ENCODE assay signal across 8 cellular contexts in the genomic region with DNA sequence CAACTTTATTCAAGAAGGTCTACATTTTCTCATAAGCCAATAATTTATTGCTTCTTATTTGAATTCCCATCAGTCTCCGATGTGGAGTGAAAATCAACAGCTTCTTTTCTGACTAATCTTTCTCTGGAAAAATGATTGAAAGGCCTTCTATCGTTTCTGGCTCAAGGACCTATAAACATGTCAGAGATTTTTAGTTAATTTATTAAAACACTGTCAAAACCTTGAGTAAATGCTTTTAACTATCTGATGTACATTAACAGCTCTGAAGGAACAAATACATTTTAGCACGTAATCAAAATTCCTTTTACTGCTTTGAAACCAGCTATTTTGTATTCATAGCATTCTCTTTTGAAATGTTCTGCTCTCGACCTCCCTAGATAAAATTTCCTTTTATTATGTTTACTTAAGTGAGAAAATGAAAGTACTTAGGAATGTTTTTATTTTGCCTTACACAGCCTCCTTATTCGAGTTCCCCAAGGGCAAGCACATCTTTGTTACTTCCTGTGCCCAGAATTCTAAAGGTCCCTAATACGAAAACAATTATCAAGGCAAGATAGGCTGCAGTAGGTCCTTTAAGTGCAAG. TPM values are rescaled to one million over a fixed set of nuclear protein-coding genes. Genes with fewer than 3 reads are reported as not detected.
DNase-seq lines count a peak whose midpoint lies in the region; ATAC-seq, FAIRE-seq and TF ChIP-seq lines count a peak whose summit lies in the region.

No MANE protein-coding gene starts in this region.

- peak overlapping the region; percentile 85 for H2AFZ ChIP-seq in keratinocyte (ENCODE audit: control insufficient read depth, low read length)

- peak overlapping the region; percentile 49 for H3K9ac ChIP-seq in keratinocyte (ENCODE audit: control insufficient read depth, extremely low read depth, insufficient read depth, low read length)

- intact Hi-C loops in activated CD4-positive, alpha-beta T cell treated with anti-CD3 and anti-CD28 coated beads for 36 hours (cut with DNase I, micrococcal nuclease): no loop called here

- H3K79me2 ChIP-seq in keratinocyte (ENCODE audit: control insufficient read depth, insufficient read depth, low read length): peaks cover 11% of the 10 kb centered on the region

- H3K9me3 ChIP-seq in keratinocyte (ENCODE audit: control insufficient read depth, low read depth, low read length): no peaks in the 10 kb centered on the region

- dilution Hi-C loops in keratinocyte (cut with MboI; ENCODE audit: extremely low pct_ligation_motif_present, low sequenced_read_pairs): no loop called here

- peak overlapping the region; percentile 41 for H3K4me3 Mint-ChIP-seq in activated CD4-positive, alpha-beta T cell treated with anti-CD3 and anti-CD28 coated beads for 36 hours

- peaks cover 29% of the 10 kb centered on the region for H3K4me1 Mint-ChIP-seq in activated CD4-positive, alpha-beta T cell treated with anti-CD3 and anti-CD28 coated beads for 36 hours

- H4K20me1 ChIP-seq in keratinocyte (ENCODE audit: control insufficient read depth, extremely low read depth, insufficient read depth, low read length): peaks cover 6% of the 10 kb centered on the region

- FAIRE-seq in TTC549 (lab: Jason Lieb, UNC) (peak; percentile 98), keratinocyte (lab: Jason Lieb, UNC) (no peak)

- H3K27me3 ChIP-seq in keratinocyte (ENCODE audit: control insufficient read depth, extremely low read depth, insufficient read depth, low read length): no peaks in the 10 kb centered on the region

- peaks cover 9% of the 10 kb centered on the region for H3K36me3 Mint-ChIP-seq in activated CD4-positive, alpha-beta T cell treated with anti-CD3 and anti-CD28 coated beads for 36 hours (ENCODE audit: low read depth)

- no peaks in the 10 kb centered on the region for H3K9me1 ChIP-seq in keratinocyte (ENCODE audit: control insufficient read depth, extremely low read depth, insufficient read depth, low read length)

- ATAC-seq in activated CD4-positive, alpha-beta T cell treated with anti-CD3 and anti-CD28 coated beads for 36 hours: no peak
- ATAC-seq in GM18861 (IDR thresholded peaks at IDR 0.05; ENCODE audit: unreplicated experiment): no peak
- ATAC-seq in HG02884 (IDR thresholded peaks at IDR 0.05; ENCODE audit: unreplicated experiment): no peak

- H3K4me3 ChIP-seq in keratinocyte (ENCODE audit: control insufficient read depth in 2 of 3, extremely low read depth in 1 of 3, insufficient read depth in 2 of 3, low read depth in 1 of 3, low read length in 3 of 3): peak overlapping the region in 1 of 3 experiments; percentile 36

- no peak for TF ChIP-seq CTCF in keratinocyte (optimal IDR thresholded peaks at IDR 0.05 in 1 of 3, IDR thresholded peaks at IDR 0.05 in 1 of 3, conservative IDR thresholded peaks at IDR 0.05 in 1 of 3; ENCODE audit: extremely low read depth in 1 of 3, insufficient read depth in 2 of 3, low read length in 3 of 3)

- no peaks in the 10 kb centered on the region for H3K36me3 ChIP-seq in keratinocyte (ENCODE audit: control insufficient read depth in 2 of 2, extremely low read depth in 1 of 2, insufficient read depth in 2 of 2, low read length in 2 of 2)

- H3K4me1 ChIP-seq in keratinocyte (ENCODE audit: control insufficient read depth, extremely low read depth, insufficient read depth, low read length): peaks cover 30% of the 10 kb centered on the region

- no peaks in the 10 kb centered on the region for H3K27me3 Mint-ChIP-seq in activated CD4-positive, alpha-beta T cell treated with anti-CD3 and anti-CD28 coated beads for 36 hours

- peak overlapping the region; percentile 58 for H3K4me2 ChIP-seq in keratinocyte (ENCODE audit: control insufficient read depth, extremely low read depth, insufficient read depth, low read depth, low read length)

- H3K27ac Mint-ChIP-seq in activated CD4-positive, alpha-beta T cell treated with anti-CD3 and anti-CD28 coated beads for 36 hours: peak overlapping the region; percentile 89

- CTCF ChIA-PET in activated CD4-positive, alpha-beta T cell treated with anti-CD3 and anti-CD28 coated beads for 36 hours (lab: Charles Lee): interaction anchor here (1.4 kb wide), 1 partner anchor 93 kb away, joined by 3 read pairs; no protein-coding TSS in a partner anchor

- H3K27ac ChIP-seq in keratinocyte (ENCODE audit: control insufficient read depth, insufficient read depth, low read length): peak overlapping the region; percentile 66
- peak overlapping the region; percentile 27 for H3K27ac ChIP-seq in temporal lobe (ENCODE audit: low read depth, low read length)

- POLR2A ChIA-PET in activated CD4-positive, alpha-beta T cell treated with anti-CD3 and anti-CD28 coated beads for 36 hours (lab: Charles Lee): interaction anchor here (0.7 kb wide), 1 partner anchor 379 kb away, joined by 3 read pairs; no protein-coding TSS in a partner anchor

- DNase-seq in activated CD4-positive, alpha-beta T cell treated with anti-CD3 and anti-CD28 coated beads for 36 hours: no peak
- DNase-seq in activated CD4-positive, alpha-beta T cell treated with anti-CD3 and anti-CD28 coated beads, Interleukin-2, amount 50 U/mL, for 4 hours: no peak
- no peak for DNase-seq in keratinocyte (ENCODE audit: low read depth, low spot score)
- no peak for DNase-seq in central memory CD4-positive, alpha-beta T cell

- no peaks in the 10 kb centered on the region for H3K9me3 Mint-ChIP-seq in activated CD4-positive, alpha-beta T cell treated with anti-CD3 and anti-CD28 coated beads for 36 hours (ENCODE audit: low read depth)

RNA-seq across cellular contexts. Expression of a gene that starts 3.2 kb away (rescaled TPM):
- 10 to 100 TPM; 34.0 to 37.9 TPM for total RNA-seq in activated CD4-positive, alpha-beta T cell treated with anti-CD3 and anti-CD28 coated beads for 36 hours
- 18.0 to 31.8 TPM (median 24.3 TPM) in 3 replicates for polyA plus RNA-seq in keratinocyte
- polyA plus RNA-seq in keratinocyte (2011; ENCODE audit: low read depth): 28.7 TPM
- 9.6 and 18.8 TPM in 2 replicates for polyA plus RNA-seq in keratinocyte (2011; cell fraction: cytosol; rRNA removed)
- polyA plus RNA-seq in keratinocyte (2011; cell fraction: nucleus; rRNA removed): 33.0 and 39.9 TPM in 2 replicates
- 14.8 and 19.0 TPM in 2 replicates for polyA plus RNA-seq in keratinocyte (2012; ENCODE audit: low replicate concordance)
- 17.2 to 122 TPM (median 77.4 TPM) in 3 replicates for polyA minus RNA-seq in keratinocyte
- 27.0 TPM for polyA minus RNA-seq in keratinocyte (2011; cell fraction: cytosol; rRNA and poly(A)+ RNA removed)
- polyA minus RNA-seq in keratinocyte (2011; cell fraction: nucleus; rRNA and poly(A)+ RNA removed): 52.3 and 103 TPM in 2 replicates
- 41.8 TPM for total RNA-seq in temporal lobe
